13 cellular contexts compared by ENCODE assay signal in genomic region chr12:32559434-32559833, GRCh38.
A peak's percentile ranks its signal among the peaks of the same experiment; 100 is the strongest.
DNase-seq lines count a peak whose midpoint lies in the region; ATAC-seq and TF ChIP-seq lines count a peak whose summit lies in the region.
"Had no signal": no experiment of that assay in that cellular context is flagged by ENCODE, and none has a peak within 500 bp of the region (broad histone marks: within the 10 kb centered on the region; RNA-seq: fewer than 3 reads in every experiment).

No MANE protein-coding gene starts in this region.

- H3K9me3 Mint-ChIP-seq in activated T-helper 2 cell treated with anti-CD3 and anti-CD28 coated beads, Interferon-gamma antibody, Interleukin-2, Interleukin-4, amounts not matched to agents 10 μg/mL and 5 μg/mL and 100 μg/mL, durations not matched to agents 14 hours and 24 hours and 36 hours, result peaks cover 6% of the 10 kb centered on the region
- H3K9me3 Mint-ChIP-seq in memory B cell, result peaks cover 3% of the 10 kb centered on the region

- peaks cover 33% of the 10 kb centered on the region for H3K4me1 Mint-ChIP-seq in activated T-helper 2 cell treated with anti-CD3 and anti-CD28 coated beads, Interferon-gamma antibody, Interleukin-2, Interleukin-4, amounts not matched to agents 10 μg/mL and 5 μg/mL and 100 μg/mL, durations not matched to agents 14 hours and 24 hours and 36 hours (ENCODE audit: low read depth)
- peaks cover 9% of the 10 kb centered on the region for H3K4me1 Mint-ChIP-seq in memory B cell

- H3K4me1 ChIP-seq in aorta (ENCODE audit: control insufficient read depth in 1 of 2, insufficient read depth in 2 of 2, low read length in 2 of 2), result peaks cover 2 to 4% of the 10 kb centered on the region in 2 donors
- H3K4me1 ChIP-seq: BLaER1 had no signal

- no peak overlapping the region for H3K4me3 Mint-ChIP-seq in activated T-helper 2 cell treated with anti-CD3 and anti-CD28 coated beads, Interferon-gamma antibody, Interleukin-2, Interleukin-4, amounts not matched to agents 10 μg/mL and 5 μg/mL and 100 μg/mL, durations not matched to agents 14 hours and 24 hours and 36 hours (ENCODE audit: low read depth)
- H3K4me3 Mint-ChIP-seq in memory B cell, result no peak overlapping the region

- H3K9me3 ChIP-seq in aorta (ENCODE audit: control insufficient read depth, low read length), result no peaks in the 10 kb centered on the region

- peak overlapping the region; percentile 72 for H3K27ac Mint-ChIP-seq in activated T-helper 2 cell treated with anti-CD3 and anti-CD28 coated beads, Interferon-gamma antibody, Interleukin-2, Interleukin-4, amounts not matched to agents 10 μg/mL and 5 μg/mL and 100 μg/mL, durations not matched to agents 14 hours and 24 hours and 36 hours
- H3K27ac Mint-ChIP-seq in memory B cell, result peak overlapping the region; percentile 87

- intact Hi-C loops in activated T-helper 2 cell treated with anti-CD3 and anti-CD28 coated beads, Interferon-gamma antibody, Interleukin-2, Interleukin-4, amounts not matched to agents 10 μg/mL and 5 μg/mL and 100 μg/mL, durations not matched to agents 14 hours and 24 hours and 36 hours (cut with micrococcal nuclease), result loop anchor here (5.0 kb wide), 1 partner anchor 98 kb away; no protein-coding TSS in a partner anchor
- intact Hi-C loops in aorta (cut with DNase I), result no loop called here

- no peaks in the 10 kb centered on the region for H3K36me3 ChIP-seq in aorta (ENCODE audit: control insufficient read depth in 1 of 2, insufficient read depth in 2 of 2, low read length in 1 of 2)
- H3K36me3 ChIP-seq: BLaER1 had no signal

- ATAC-seq in GM21825 (IDR thresholded peaks at IDR 0.05; ENCODE audit: unreplicated experiment) (peak; percentile 4), memory B cell (ENCODE audit: low read depth) (no peak), aorta (ENCODE audit: low FRiP score) (no peak)

- no peaks in the 10 kb centered on the region for H3K27me3 Mint-ChIP-seq in activated T-helper 2 cell treated with anti-CD3 and anti-CD28 coated beads, Interferon-gamma antibody, Interleukin-2, Interleukin-4, amounts not matched to agents 10 μg/mL and 5 μg/mL and 100 μg/mL, durations not matched to agents 14 hours and 24 hours and 36 hours (ENCODE audit: low read depth)
- no peaks in the 10 kb centered on the region for H3K27me3 Mint-ChIP-seq in memory B cell

- H3K27me3 ChIP-seq in aorta (ENCODE audit: control insufficient read depth in 1 of 2, insufficient read depth in 2 of 2, low read length in 1 of 2), result no peaks in the 10 kb centered on the region
- H3K27me3 ChIP-seq: BLaER1 had no signal

- TF ChIP-seq CTCF in AG10803 (conservative IDR thresholded peaks at IDR 0.05; ENCODE audit: low read length), result no peak

- DNase-seq in AG10803 (ENCODE audit: low read depth) (peak; percentile 30), memory B cell (ENCODE audit: low spot score in 2 of 2) (no peak), ureter (ENCODE audit: low spot score) (no peak), HuH-7 (ENCODE audit: low spot score) (no peak), aorta (no peak)
- DNase-seq in activated T-helper 2 cell treated with anti-CD3 and anti-CD28 coated beads, Interferon-gamma antibody, Interleukin-2, Interleukin-4, amounts not matched to agents 10 μg/mL and 5 μg/mL and 100 μg/mL, durations not matched to agents 14 hours and 24 hours and 36 hours (ENCODE audit: low spot score), result no peak
- DNase-seq in activated effector memory CD4-positive, alpha-beta T cell treated with Interleukin-2 at 50 U/mL for 16 hours, result no peak
- DNase-seq: activated CD4-positive, alpha-beta T cell treated with anti-CD3 and anti-CD28 coated beads for 48 hours; NCI-H1092; posterior cingulate gyrus had no signal

- peaks cover 6% of the 10 kb centered on the region for H3K36me3 Mint-ChIP-seq in activated T-helper 2 cell treated with anti-CD3 and anti-CD28 coated beads, Interferon-gamma antibody, Interleukin-2, Interleukin-4, amounts not matched to agents 10 μg/mL and 5 μg/mL and 100 μg/mL, durations not matched to agents 14 hours and 24 hours and 36 hours (ENCODE audit: low read depth)
- peaks cover 2% of the 10 kb centered on the region for H3K36me3 Mint-ChIP-seq in memory B cell

- H3K27ac ChIP-seq in aorta (ENCODE audit: low read depth in 1 of 2, low read length in 2 of 2), result no peak overlapping the region
- H3K27ac ChIP-seq: BLaER1, RWPE1 had no signal

- no peak overlapping the region; the same call in 1 of the 2 replicates for H3K4me3 ChIP-seq in AG10803 (ENCODE audit: low read length)
- H3K4me3 ChIP-seq in aorta (ENCODE audit: low read length in 2 of 2), result no peak overlapping the region
- H3K4me3 ChIP-seq: BLaER1 had no signal

- 45 to 56% methylated on average over 3 of the region's 3 CpGs for WGBS in aorta, 2 donors
